In the genomic region with DNA sequence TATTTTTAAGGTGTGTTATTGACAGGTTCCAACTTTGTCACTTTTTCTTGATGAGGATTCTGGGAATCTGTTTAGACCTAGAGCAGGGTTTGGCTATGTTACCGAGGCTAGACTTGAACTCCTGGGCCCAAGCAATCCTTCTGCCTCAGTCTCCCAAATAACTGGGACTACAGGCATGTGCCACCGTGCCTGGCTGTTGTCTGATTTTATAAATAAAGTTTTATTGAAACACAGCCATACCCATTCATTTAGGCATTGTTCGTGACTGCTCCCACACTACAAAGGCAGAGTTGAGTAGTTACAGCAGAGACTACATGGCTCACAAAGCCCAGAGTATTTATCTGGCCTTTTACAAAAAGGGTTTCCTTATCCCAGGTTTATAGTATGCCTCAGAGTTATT, we compare ENCODE assay signal across 2 cellular contexts.
A peak's percentile ranks its signal among the peaks of the same experiment; 100 is the strongest.
TF ChIP-seq lines count a peak whose summit lies in the region.

No MANE protein-coding gene starts in this region.

TF ChIP-seq in HCT116, 20 proteins besides CTCF, POLR2A, EP300 and RAD21:
- TF ChIP-seq MAX (IDR thresholded peaks at IDR 0.05) (no peak), YY1 (IDR thresholded peaks at IDR 0.05; ENCODE audit: extremely low read depth, insufficient replicate concordance, low read depth, low read length) (no peak), EZH2phosphoT487 (IDR thresholded peaks at IDR 0.05; ENCODE audit: borderline replicate concordance) (no peak), ZBTB33 (IDR thresholded peaks at IDR 0.05; ENCODE audit: extremely low read depth, insufficient replicate concordance, low read length) (no peak), ZNF274 (IDR thresholded peaks at IDR 0.05; ENCODE audit: low read depth, low read length) (no peak), CBX3 (IDR thresholded peaks at IDR 0.05; ENCODE audit: low read depth) (no peak), EGR1 (IDR thresholded peaks at IDR 0.05; ENCODE audit: low read depth) (no peak), POLR2AphosphoS5 (IDR thresholded peaks at IDR 0.05; ENCODE audit: low read depth, low read length) (no peak), SP1 (IDR thresholded peaks at IDR 0.05; ENCODE audit: low read depth) (no peak), ELF1 (IDR thresholded peaks at IDR 0.05; ENCODE audit: borderline replicate concordance, low read depth) (no peak), SIN3A (IDR thresholded peaks at IDR 0.05; ENCODE audit: low read depth) (no peak), FOSL1 (IDR thresholded peaks at IDR 0.05; ENCODE audit: low read depth) (no peak), TCF7L2 (IDR thresholded peaks at IDR 0.05; ENCODE audit: borderline replicate concordance, extremely low read depth, insufficient read depth, insufficient read length) (no peak), ZFX (IDR thresholded peaks at IDR 0.05) (no peak), ATF3 (IDR thresholded peaks at IDR 0.05) (no peak), JUND (IDR thresholded peaks at IDR 0.05) (no peak), SRF (IDR thresholded peaks at IDR 0.05; ENCODE audit: low read depth) (no peak), CEBPB (IDR thresholded peaks at IDR 0.05; ENCODE audit: low read depth) (no peak)
- TF ChIP-seq, protein P1, sequence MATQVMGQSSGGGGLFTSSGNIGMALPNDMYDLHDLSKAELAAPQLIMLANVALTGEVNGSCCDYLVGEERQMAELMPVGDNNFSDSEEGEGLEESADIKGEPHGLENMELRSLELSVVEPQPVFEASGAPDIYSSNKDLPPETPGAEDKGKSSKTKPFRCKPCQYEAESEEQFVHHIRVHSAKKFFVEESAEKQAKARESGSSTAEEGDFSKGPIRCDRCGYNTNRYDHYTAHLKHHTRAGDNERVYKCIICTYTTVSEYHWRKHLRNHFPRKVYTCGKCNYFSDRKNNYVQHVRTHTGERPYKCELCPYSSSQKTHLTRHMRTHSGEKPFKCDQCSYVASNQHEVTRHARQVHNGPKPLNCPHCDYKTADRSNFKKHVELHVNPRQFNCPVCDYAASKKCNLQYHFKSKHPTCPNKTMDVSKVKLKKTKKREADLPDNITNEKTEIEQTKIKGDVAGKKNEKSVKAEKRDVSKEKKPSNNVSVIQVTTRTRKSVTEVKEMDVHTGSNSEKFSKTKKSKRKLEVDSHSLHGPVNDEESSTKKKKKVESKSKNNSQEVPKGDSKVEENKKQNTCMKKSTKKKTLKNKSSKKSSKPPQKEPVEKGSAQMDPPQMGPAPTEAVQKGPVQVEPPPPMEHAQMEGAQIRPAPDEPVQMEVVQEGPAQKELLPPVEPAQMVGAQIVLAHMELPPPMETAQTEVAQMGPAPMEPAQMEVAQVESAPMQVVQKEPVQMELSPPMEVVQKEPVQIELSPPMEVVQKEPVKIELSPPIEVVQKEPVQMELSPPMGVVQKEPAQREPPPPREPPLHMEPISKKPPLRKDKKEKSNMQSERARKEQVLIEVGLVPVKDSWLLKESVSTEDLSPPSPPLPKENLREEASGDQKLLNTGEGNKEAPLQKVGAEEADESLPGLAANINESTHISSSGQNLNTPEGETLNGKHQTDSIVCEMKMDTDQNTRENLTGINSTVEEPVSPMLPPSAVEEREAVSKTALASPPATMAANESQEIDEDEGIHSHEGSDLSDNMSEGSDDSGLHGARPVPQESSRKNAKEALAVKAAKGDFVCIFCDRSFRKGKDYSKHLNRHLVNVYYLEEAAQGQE (IDR thresholded peaks at IDR 0.05; ENCODE audit: low read depth): no peak

TF ChIP-seq in K562, 482 proteins besides CTCF, POLR2A, EP300 and RAD21:
- TF ChIP-seq CREBBP (IDR thresholded peaks at IDR 0.05; ENCODE audit: low read depth, low read length): no peak
- TF ChIP-seq GATAD2A (IDR thresholded peaks at IDR 0.05): no peak
- TF ChIP-seq ZSCAN32 (CRISPR knock-in tag; IDR thresholded peaks at IDR 0.05): no peak
- no peak for TF ChIP-seq GTF2B (IDR thresholded peaks at IDR 0.05; ENCODE audit: extremely low read depth, insufficient read length)
- TF ChIP-seq, protein P2, sequence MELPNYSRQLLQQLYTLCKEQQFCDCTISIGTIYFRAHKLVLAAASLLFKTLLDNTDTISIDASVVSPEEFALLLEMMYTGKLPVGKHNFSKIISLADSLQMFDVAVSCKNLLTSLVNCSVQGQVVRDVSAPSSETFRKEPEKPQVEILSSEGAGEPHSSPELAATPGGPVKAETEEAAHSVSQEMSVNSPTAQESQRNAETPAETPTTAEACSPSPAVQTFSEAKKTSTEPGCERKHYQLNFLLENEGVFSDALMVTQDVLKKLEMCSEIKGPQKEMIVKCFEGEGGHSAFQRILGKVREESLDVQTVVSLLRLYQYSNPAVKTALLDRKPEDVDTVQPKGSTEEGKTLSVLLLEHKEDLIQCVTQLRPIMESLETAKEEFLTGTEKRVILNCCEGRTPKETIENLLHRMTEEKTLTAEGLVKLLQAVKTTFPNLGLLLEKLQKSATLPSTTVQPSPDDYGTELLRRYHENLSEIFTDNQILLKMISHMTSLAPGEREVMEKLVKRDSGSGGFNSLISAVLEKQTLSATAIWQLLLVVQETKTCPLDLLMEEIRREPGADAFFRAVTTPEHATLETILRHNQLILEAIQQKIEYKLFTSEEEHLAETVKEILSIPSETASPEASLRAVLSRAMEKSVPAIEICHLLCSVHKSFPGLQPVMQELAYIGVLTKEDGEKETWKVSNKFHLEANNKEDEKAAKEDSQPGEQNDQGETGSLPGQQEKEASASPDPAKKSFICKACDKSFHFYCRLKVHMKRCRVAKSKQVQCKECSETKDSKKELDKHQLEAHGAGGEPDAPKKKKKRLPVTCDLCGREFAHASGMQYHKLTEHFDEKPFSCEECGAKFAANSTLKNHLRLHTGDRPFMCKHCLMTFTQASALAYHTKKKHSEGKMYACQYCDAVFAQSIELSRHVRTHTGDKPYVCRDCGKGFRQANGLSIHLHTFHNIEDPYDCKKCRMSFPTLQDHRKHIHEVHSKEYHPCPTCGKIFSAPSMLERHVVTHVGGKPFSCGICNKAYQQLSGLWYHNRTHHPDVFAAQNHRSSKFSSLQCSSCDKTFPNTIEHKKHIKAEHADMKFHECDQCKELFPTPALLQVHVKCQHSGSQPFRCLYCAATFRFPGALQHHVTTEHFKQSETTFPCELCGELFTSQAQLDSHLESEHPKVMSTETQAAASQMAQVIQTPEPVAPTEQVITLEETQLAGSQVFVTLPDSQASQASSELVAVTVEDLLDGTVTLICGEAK (IDR thresholded peaks at IDR 0.05): peak; percentile 93
- TF ChIP-seq, protein P2 (CRISPR knock-in tag; IDR thresholded peaks at IDR 0.05): peak; percentile 81
- TF ChIP-seq MTF1 (CRISPR knock-in tag; IDR thresholded peaks at IDR 0.05; ENCODE audit: borderline replicate concordance): no peak
- TF ChIP-seq ZNF277 (CRISPR knock-in tag; IDR thresholded peaks at IDR 0.05; ENCODE audit: borderline replicate concordance): no peak
- no peak for TF ChIP-seq SMAD3 (CRISPR knock-in tag; conservative IDR thresholded peaks at IDR 0.05)
